ENCODE assay signal across 8 cellular contexts in the genomic region with DNA sequence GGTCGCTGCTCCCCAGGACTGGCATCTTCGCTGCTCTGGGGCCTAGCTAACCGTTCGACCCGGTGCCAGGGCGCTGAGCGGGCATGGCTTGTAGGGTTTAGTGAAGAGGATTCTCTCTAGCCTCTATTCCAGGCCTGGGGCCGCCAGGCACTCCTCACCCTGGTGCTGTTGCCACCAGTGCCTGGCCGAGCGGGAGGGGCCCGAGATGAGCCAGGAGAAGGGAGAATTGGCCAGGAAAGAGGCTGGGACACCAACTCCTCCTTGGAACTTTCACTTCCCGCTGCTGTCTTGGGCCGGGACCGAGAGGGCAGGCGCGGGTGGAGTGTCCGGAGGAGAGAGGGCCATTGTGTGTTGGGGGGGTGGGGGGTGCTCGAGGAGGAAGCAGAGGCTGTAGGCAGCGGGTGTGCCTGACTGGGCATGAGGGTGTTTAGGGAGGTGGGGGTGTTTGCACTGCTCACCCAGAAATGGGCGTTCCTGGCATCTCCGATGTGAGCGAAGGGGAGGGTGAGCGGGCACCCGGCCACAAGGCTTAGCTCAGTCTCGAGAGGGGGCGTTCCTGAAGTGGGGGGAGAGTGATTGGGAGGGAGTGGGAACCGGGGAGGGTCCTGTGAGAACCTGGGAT. TPM values are rescaled to one million over a fixed set of nuclear protein-coding genes. Genes with fewer than 3 reads are reported as not detected.
DNase-seq lines count a peak whose midpoint lies in the region; ATAC-seq and TF ChIP-seq lines count a peak whose summit lies in the region.

No MANE protein-coding gene starts in this region.

- H2AFZ ChIP-seq in HCT116 (ENCODE audit: low read depth, low read length, poor library complexity, severe bottlenecking) = no peak overlapping the region
- peak overlapping the region; percentile 17; the same call in 1 of the 2 replicates for H2AFZ ChIP-seq in OCI-LY3 (ENCODE audit: low read depth, low read length)
- peak overlapping the region; percentile 61 for H2AFZ ChIP-seq in fibroblast of lung (ENCODE audit: low read length)

- no TSS peak for BruUV-seq in HCT116 (replicated peaks; lab: Mats Ljungman, UMichigan)

- POLR2A ChIA-PET in CD4-positive, alpha-beta memory T cell (lab: Charles Lee; ENCODE audit: partially characterized antibody) = interaction anchor here (0.7 to 6.9 kb wide), 17 partner anchors 10 to 142 kb away, joined by 3 to 83 read pairs (median 6); a partner anchor contains a TSS
- POLR2A ChIA-PET in HCT116 (lab: Charles Lee) = no interaction called here

- TF ChIP-seq CTCF in HCT116 (IDR thresholded peaks at IDR 0.05 in 2 of 3, conservative IDR thresholded peaks at IDR 0.05 in 1 of 3; ENCODE audit: borderline replicate concordance in 1 of 3, insufficient read depth in 1 of 3, low read depth in 2 of 3, low read length in 2 of 3) = no peak
- TF ChIP-seq CTCF in OCI-LY3 (IDR thresholded peaks at IDR 0.05; ENCODE audit: low read depth, low read length) = no peak
- no peak for TF ChIP-seq CTCF in fibroblast of lung (conservative IDR thresholded peaks at IDR 0.05 in 1 of 2, IDR thresholded peaks at IDR 0.05 in 1 of 2; ENCODE audit: low read depth in 1 of 2, low read length in 2 of 2)
- TF ChIP-seq CTCF in natural killer cell (IDR thresholded peaks at IDR 0.05) = no peak
- TF ChIP-seq CTCF in upper lobe of right lung (IDR thresholded peaks at IDR 0.05) = no peak

- peaks cover 14 to 33% (median 27%) of the 10 kb centered on the region in 4 donors for H3K4me1 Mint-ChIP-seq in CD4-positive, alpha-beta memory T cell
- H3K4me1 Mint-ChIP-seq in activated T-cell treated with anti-CD3 and anti-CD28 coated beads, Interleukin-2, amount 50 U/mL, for 72 hours (ENCODE audit: low read depth) = peaks cover 26% of the 10 kb centered on the region
- peaks cover 13 to 34% of the 10 kb centered on the region in 2 donors for H3K4me1 Mint-ChIP-seq in natural killer cell

- no peaks in the 10 kb centered on the region for H3K9me3 Mint-ChIP-seq in CD4-positive, alpha-beta memory T cell
- H3K9me3 Mint-ChIP-seq in activated T-cell treated with anti-CD3 and anti-CD28 coated beads, Interleukin-2, amount 50 U/mL, for 72 hours = no peaks in the 10 kb centered on the region
- H3K9me3 Mint-ChIP-seq in natural killer cell = no peaks in the 10 kb centered on the region

- peaks cover 27% of the 10 kb centered on the region for H3K4me1 ChIP-seq in CD4-positive, alpha-beta memory T cell (ENCODE audit: insufficient read depth, low read length)
- H3K4me1 ChIP-seq in HCT116 (ENCODE audit: control insufficient read depth in 1 of 2, insufficient read depth in 2 of 2, low read length in 2 of 2) = peaks cover 13 to 38% of the 10 kb centered on the region in 2 experiments
- H3K4me1 ChIP-seq in OCI-LY3 (ENCODE audit: low read length) = peaks cover 17% of the 10 kb centered on the region
- peaks cover 7% of the 10 kb centered on the region for H3K4me1 ChIP-seq in fibroblast of lung (ENCODE audit: control insufficient read depth, extremely low read depth, insufficient read depth, low read length)
- H3K4me1 ChIP-seq in upper lobe of right lung = peaks cover 25% of the 10 kb centered on the region

- peaks cover 39% of the 10 kb centered on the region for H3K79me2 ChIP-seq in HCT116 (ENCODE audit: insufficient read depth, low read length)
- no peaks in the 10 kb centered on the region for H3K79me2 ChIP-seq in OCI-LY3 (ENCODE audit: low read length)
- no peaks in the 10 kb centered on the region for H3K79me2 ChIP-seq in fibroblast of lung (ENCODE audit: control insufficient read depth, insufficient read depth, low read length)

- no peaks in the 10 kb centered on the region for H3K27me3 ChIP-seq in CD4-positive, alpha-beta memory T cell (ENCODE audit: insufficient read depth, low read length)
- H3K27me3 ChIP-seq in HCT116 (ENCODE audit: insufficient read depth, low read length) = no peaks in the 10 kb centered on the region
- H3K27me3 ChIP-seq in OCI-LY3 (ENCODE audit: low read depth, low read length) = no peaks in the 10 kb centered on the region
- no peaks in the 10 kb centered on the region for H3K27me3 ChIP-seq in fibroblast of lung (ENCODE audit: control insufficient read depth, insufficient read depth, low read length)
- H3K27me3 ChIP-seq in upper lobe of right lung = no peaks in the 10 kb centered on the region

- DNase-seq in CD4-positive, alpha-beta memory T cell = peak; percentile 32 to 73 (median 36)
- no peak for DNase-seq in HCT116 (ENCODE audit: low read depth, low spot score)
- peak; percentile 46 to 57 for DNase-seq in activated T-cell treated with anti-CD3 and anti-CD28 coated beads, Interleukin-2, amount 50 U/mL, for 72 hours
- peak; percentile 8 to 23 for DNase-seq in fibroblast of lung (ENCODE audit: low read depth in 2 of 2)
- DNase-seq in natural killer cell = peak; percentile 47
- DNase-seq in upper lobe of right lung = peak; percentile 83

- peak overlapping the region; percentile 52 to 66 for H3K4me3 ChIP-seq in CD4-positive, alpha-beta memory T cell (ENCODE audit: low read length in 2 of 2)
- H3K4me3 ChIP-seq in HCT116 (replicated peaks in 1 of 2; ENCODE audit: low read depth in 1 of 2, low read length in 2 of 2) (peak overlapping the region; percentile 90 to 94), OCI-LY3 (ENCODE audit: low read length) (peak overlapping the region; percentile 79), fibroblast of lung (replicated peaks in 1 of 4; ENCODE audit: control extremely low read depth in 1 of 4, insufficient read depth in 1 of 4, low read depth in 3 of 4, low read length in 4 of 4) (peak overlapping the region; percentile 72 to 79 (median 76)), upper lobe of right lung (peak overlapping the region; percentile 86)

- H3K27me3 Mint-ChIP-seq in CD4-positive, alpha-beta memory T cell = no peaks in the 10 kb centered on the region
- no peaks in the 10 kb centered on the region for H3K27me3 Mint-ChIP-seq in activated T-cell treated with anti-CD3 and anti-CD28 coated beads, Interleukin-2, amount 50 U/mL, for 72 hours (ENCODE audit: low read depth)
- H3K27me3 Mint-ChIP-seq in natural killer cell (ENCODE audit: low read depth in 2 of 2) = no peaks in the 10 kb centered on the region

- intact Hi-C loops in CD4-positive, alpha-beta memory T cell (cut with micrococcal nuclease) = loop anchor here (1.0 to 5.0 kb wide), 7 partner anchors 9 to 493 kb away; a partner anchor contains a TSS
- intact Hi-C loops in HCT116 (cut with micrococcal nuclease) (loop anchor here (5.0 kb wide), 1 partner anchor 50 kb away; a partner anchor contains a TSS), natural killer cell (cut with micrococcal nuclease) (loop anchor here (5.0 kb wide), 1 partner anchor 95 kb away; a partner anchor contains a TSS), upper lobe of right lung (cut with DNase I) (no loop called here)

- peak overlapping the region; percentile 83 to 89 (median 86) for H3K4me3 Mint-ChIP-seq in CD4-positive, alpha-beta memory T cell
- H3K4me3 Mint-ChIP-seq in activated T-cell treated with anti-CD3 and anti-CD28 coated beads, Interleukin-2, amount 50 U/mL, for 72 hours = peak overlapping the region; percentile 91 to 92
- H3K4me3 Mint-ChIP-seq in natural killer cell = peak overlapping the region; percentile 88

- RAD21 ChIA-PET in HCT116 (lab: Charles Lee; ENCODE audit: low non-redundant PET in 1 of 2, low total read pairs in 2 of 2, uncharacterized antibody in 2 of 2, unreplicated experiment in 2 of 2) = interaction anchor here in 1 of 2 experiments (1.1 kb wide), 1 partner anchor 10 kb away, joined by 8 read pairs; no protein-coding TSS in a partner anchor

- peak overlapping the region; percentile 56 to 93 (median 77) for H3K27ac Mint-ChIP-seq in CD4-positive, alpha-beta memory T cell
- no peak overlapping the region for H3K27ac Mint-ChIP-seq in activated T-cell treated with anti-CD3 and anti-CD28 coated beads, Interleukin-2, amount 50 U/mL, for 72 hours
- H3K27ac Mint-ChIP-seq in natural killer cell = peak overlapping the region; percentile 23 to 77

- H3K9ac ChIP-seq in HCT116 (ENCODE audit: low read length) = peak overlapping the region; percentile 90
- H3K9ac ChIP-seq in OCI-LY3 (ENCODE audit: low read length) = peak overlapping the region; percentile 79
- peak overlapping the region; percentile 65 for H3K9ac ChIP-seq in fibroblast of lung (ENCODE audit: insufficient read depth, low read length)

- ATAC-seq in HCT116 (peak; percentile 27), natural killer cell (peak; percentile 52 to 69 (median 61)), upper lobe of right lung (peak; percentile 56), HG03175 (IDR thresholded peaks at IDR 0.05; ENCODE audit: unreplicated experiment) (no peak)
- peak; percentile 22 to 30 for ATAC-seq in activated T-cell treated with anti-CD3 and anti-CD28 coated beads, Interleukin-2, amount 50 U/mL, for 72 hours (replicated peaks in 1 of 2)

- no peaks in the 10 kb centered on the region for H3K9me2 ChIP-seq in HCT116 (ENCODE audit: insufficient read depth)

- H4K20me1 ChIP-seq in HCT116 (ENCODE audit: insufficient read depth) (no peaks in the 10 kb centered on the region), OCI-LY3 (ENCODE audit: insufficient read depth, low read length) (no peaks in the 10 kb centered on the region), fibroblast of lung (ENCODE audit: control insufficient read depth, extremely low read depth, insufficient read depth, low read length) (no peaks in the 10 kb centered on the region)

- no peak for TF ChIP-seq POLR2A in HCT116 (IDR thresholded peaks at IDR 0.05; ENCODE audit: borderline replicate concordance, extremely low read depth, insufficient read depth, insufficient read length)

- TF ChIP-seq RAD21 in HCT116 (IDR thresholded peaks at IDR 0.05; ENCODE audit: low read depth) = no peak

- H3K27ac ChIP-seq in CD4-positive, alpha-beta memory T cell (ENCODE audit: low read depth, low read length) = peak overlapping the region; percentile 61
- H3K27ac ChIP-seq in HCT116 (ENCODE audit: low read depth, low read length) (peak overlapping the region; percentile 93), OCI-LY3 (ENCODE audit: low read length) (no peak overlapping the region), fibroblast of lung (ENCODE audit: insufficient read depth, low read length) (peak overlapping the region; percentile 56), upper lobe of right lung (peak overlapping the region; percentile 89)

- CTCF ChIA-PET in CD4-positive, alpha-beta memory T cell (lab: Charles Lee; ENCODE audit: partially characterized antibody) = interaction anchor here (0.7 to 10.7 kb wide), 11 partner anchors 9 to 121 kb away, joined by 3 to 203 read pairs (median 8); a partner anchor contains a TSS
- CTCF ChIA-PET in HCT116 (lab: Charles Lee) = interaction anchor here (0.7 to 1.6 kb wide), 5 partner anchors 9 to 116 kb away, joined by 3 to 14 read pairs (median 7); no protein-coding TSS in a partner anchor

- no peaks in the 10 kb centered on the region for H3K9me3 ChIP-seq in CD4-positive, alpha-beta memory T cell (ENCODE audit: control insufficient read depth in 1 of 2, low read length in 2 of 2)
- H3K9me3 ChIP-seq in HCT116 (ENCODE audit: control insufficient read depth in 1 of 2, insufficient read depth in 1 of 2, low read depth in 1 of 2, low read length in 2 of 2) = no peaks in the 10 kb centered on the region
- no peaks in the 10 kb centered on the region for H3K9me3 ChIP-seq in OCI-LY3 (ENCODE audit: insufficient read depth, low read length)
- H3K9me3 ChIP-seq in fibroblast of lung (ENCODE audit: control insufficient read depth, insufficient read depth, low read depth, low read length) = no peaks in the 10 kb centered on the region
- no peaks in the 10 kb centered on the region for H3K9me3 ChIP-seq in upper lobe of right lung

- peaks cover 0 to 9% of the 10 kb centered on the region in 2 donors for H3K36me3 Mint-ChIP-seq in CD4-positive, alpha-beta memory T cell
- H3K36me3 Mint-ChIP-seq in activated T-cell treated with anti-CD3 and anti-CD28 coated beads, Interleukin-2, amount 50 U/mL, for 72 hours (ENCODE audit: insufficient read depth in 2 of 2) = no peaks in the 10 kb centered on the region
- H3K36me3 Mint-ChIP-seq in natural killer cell = no peaks in the 10 kb centered on the region

- H3K4me2 ChIP-seq in HCT116 (ENCODE audit: low read length) (peak overlapping the region; percentile 100), OCI-LY3 (ENCODE audit: low read length) (peak overlapping the region; percentile 96), fibroblast of lung (ENCODE audit: extremely low read depth, insufficient read depth, low read length) (peak overlapping the region; percentile 92)

- H3K36me3 ChIP-seq in CD4-positive, alpha-beta memory T cell (ENCODE audit: insufficient read depth, low read length) = no peaks in the 10 kb centered on the region
- H3K36me3 ChIP-seq in HCT116 (ENCODE audit: control insufficient read depth in 1 of 2, insufficient read depth in 2 of 2, low read length in 2 of 2) (peaks cover 17 to 21% of the 10 kb centered on the region in 2 experiments), OCI-LY3 (replicated peaks; ENCODE audit: low read depth, low read length) (peaks cover 6% of the 10 kb centered on the region), fibroblast of lung (ENCODE audit: control insufficient read depth, insufficient read depth, low read length) (no peaks in the 10 kb centered on the region), upper lobe of right lung (peaks cover 27% of the 10 kb centered on the region)

RNA-seq across cellular contexts. Expression of a gene that starts 0.8 kb away (rescaled TPM):
- 10 to 100 TPM; 33.6 to 39.8 TPM for total RNA-seq in CD4-positive, alpha-beta memory T cell
- polyA plus RNA-seq in CD4-positive, alpha-beta memory T cell = 10 to 100 TPM; 14.8 to 18.2 TPM
- total RNA-seq in HCT116 (2021; ENCODE audit: unreplicated experiment) (149 TPM), fibroblast of lung (49.1 and 58.5 TPM in 2 replicates), natural killer cell (10 to 100 TPM; 54.6 to 83.2 (median 64.7) TPM), upper lobe of right lung (163 TPM)
- 185 and 189 TPM in 2 replicates for polyA plus RNA-seq in HCT116 (2012)
- total RNA-seq in activated T-cell treated with anti-CD3 and anti-CD28 coated beads, Interleukin-2, amount 50 U/mL, for 72 hours = 10 to 100 TPM; 40.8 to 42.1 TPM
- 19.5 and 28.9 TPM in 2 replicates for polyA plus RNA-seq in fibroblast of lung
- 37.4 and 58.0 TPM in 2 replicates for polyA plus RNA-seq in fibroblast of lung (2012)
- 144 and 162 TPM in 2 replicates for polyA minus RNA-seq in fibroblast of lung (ENCODE audit: low replicate concordance)

RNA-seq across cellular contexts. Expression of a gene that starts 11.7 kb away (rescaled TPM):
- total RNA-seq in CD4-positive, alpha-beta memory T cell = 1 to 10 TPM; 6.0 to 8.5 TPM
- polyA plus RNA-seq in CD4-positive, alpha-beta memory T cell = 1 to 10 TPM; 2.5 to 3.5 TPM
- total RNA-seq in HCT116 (2021; ENCODE audit: unreplicated experiment) (9.8 TPM), fibroblast of lung (2.8 and 3.8 TPM in 2 replicates), natural killer cell (1 to 10 TPM; 4.6 to 6.8 (median 5.5) TPM), upper lobe of right lung (5.3 TPM)
- polyA plus RNA-seq in HCT116 (2012) = 9.0 and 10.9 TPM in 2 replicates
- 1 to 10 TPM; 3.4 to 4.0 TPM for total RNA-seq in activated T-cell treated with anti-CD3 and anti-CD28 coated beads, Interleukin-2, amount 50 U/mL, for 72 hours
- polyA plus RNA-seq in fibroblast of lung = 2.6 and 4.3 TPM in 2 replicates
- 3.6 and 3.9 TPM in 2 replicates for polyA plus RNA-seq in fibroblast of lung (2012)
- 3.3 and 8.4 TPM in 2 replicates for polyA minus RNA-seq in fibroblast of lung (ENCODE audit: low replicate concordance)

RNA-seq across cellular contexts. Expression of a gene that starts 18.3 kb away (rescaled TPM):
- total RNA-seq in CD4-positive, alpha-beta memory T cell = under 1 TPM in 1 of 2 experiments, not detected in 1; 0.14 TPM
- not detected for polyA plus RNA-seq in CD4-positive, alpha-beta memory T cell
- 0.32 TPM for total RNA-seq in HCT116 (2021; ENCODE audit: unreplicated experiment)
- 0.08 and 0.14 TPM in 2 replicates for polyA plus RNA-seq in HCT116 (2012)
- under 1 TPM in 1 of 2 donors, not detected in 1; 0.10 TPM for total RNA-seq in activated T-cell treated with anti-CD3 and anti-CD28 coated beads, Interleukin-2, amount 50 U/mL, for 72 hours
- total RNA-seq in fibroblast of lung = not detected in 2 replicates
- polyA plus RNA-seq in fibroblast of lung = not detected in 2 replicates
- not detected in 2 replicates for polyA plus RNA-seq in fibroblast of lung (2012)
- polyA minus RNA-seq in fibroblast of lung (ENCODE audit: low replicate concordance) = not detected in 2 replicates
- under 1 TPM in 2 of 3 donors, not detected in 1; 0.35 to 0.60 TPM for total RNA-seq in natural killer cell
- total RNA-seq in upper lobe of right lung = not detected

RNA-seq across cellular contexts. Expression of a gene that starts 18.3 kb away (rescaled TPM):
- total RNA-seq in CD4-positive, alpha-beta memory T cell = 1 to 10 TPM; 4.0 to 4.1 TPM
- polyA plus RNA-seq in CD4-positive, alpha-beta memory T cell = not detected
- total RNA-seq in HCT116 (2021; ENCODE audit: unreplicated experiment) = 2.0 TPM
- 2.4 and 2.9 TPM in 2 replicates for polyA plus RNA-seq in HCT116 (2012)
- 1 to 10 TPM; 1.1 to 1.4 TPM for total RNA-seq in activated T-cell treated with anti-CD3 and anti-CD28 coated beads, Interleukin-2, amount 50 U/mL, for 72 hours
- total RNA-seq in fibroblast of lung = under 0.01 and 0.17 TPM in 2 replicates
- 0.06 and 0.10 TPM in 2 replicates for polyA plus RNA-seq in fibroblast of lung
- polyA plus RNA-seq in fibroblast of lung (2012) = not detected in 2 replicates
- polyA minus RNA-seq in fibroblast of lung (ENCODE audit: low replicate concordance) = not detected in 2 replicates
- total RNA-seq in natural killer cell = under 1 TPM; 0.30 to 0.92 (median 0.32) TPM
- total RNA-seq in upper lobe of right lung = 1.5 TPM

RNA-seq across cellular contexts. Expression of a gene that starts 26.7 kb away (rescaled TPM):
- 1 to 10 TPM; 2.0 to 4.3 TPM for total RNA-seq in CD4-positive, alpha-beta memory T cell
- 1 to 10 TPM in 1 of 2 donors, under 1 TPM in 1; 0.34 to 1.5 TPM for polyA plus RNA-seq in CD4-positive, alpha-beta memory T cell
- total RNA-seq in HCT116 (2021; ENCODE audit: unreplicated experiment) = 20.4 TPM
- polyA plus RNA-seq in HCT116 (2012) = 29.2 and 31.1 TPM in 2 replicates
- total RNA-seq in activated T-cell treated with anti-CD3 and anti-CD28 coated beads, Interleukin-2, amount 50 U/mL, for 72 hours = 1 to 10 TPM; 4.1 to 4.7 TPM
- 0.33 and 0.51 TPM in 2 replicates for total RNA-seq in fibroblast of lung
- 0.16 and 0.30 TPM in 2 replicates for polyA plus RNA-seq in fibroblast of lung
- polyA plus RNA-seq in fibroblast of lung (2012) = 0.22 and 0.76 TPM in 2 replicates
- 2.8 TPM in 1 of 2 replicates, not detected in the other for polyA minus RNA-seq in fibroblast of lung (ENCODE audit: low replicate concordance)
- 1 to 10 TPM in 1 of 3 donors, under 1 TPM in 2; 0.52 to 1.1 (median 0.68) TPM for total RNA-seq in natural killer cell
- total RNA-seq in upper lobe of right lung = 1.0 TPM
